Comparison of ENCODE assay signal across 1 cellular context in genomic region chr1:234943801-234944402, GRCh38.
TF ChIP-seq lines count a peak whose summit lies in the region.

No MANE protein-coding gene starts in this region.

TF ChIP-seq in HepG2, 621 proteins besides CTCF, POLR2A, EP300 and RAD21 (continued from another document):
- TF ChIP-seq NRL (CRISPR knock-in tag; IDR thresholded peaks at IDR 0.05; ENCODE audit: borderline replicate concordance) = no peak
